In the genomic region with DNA sequence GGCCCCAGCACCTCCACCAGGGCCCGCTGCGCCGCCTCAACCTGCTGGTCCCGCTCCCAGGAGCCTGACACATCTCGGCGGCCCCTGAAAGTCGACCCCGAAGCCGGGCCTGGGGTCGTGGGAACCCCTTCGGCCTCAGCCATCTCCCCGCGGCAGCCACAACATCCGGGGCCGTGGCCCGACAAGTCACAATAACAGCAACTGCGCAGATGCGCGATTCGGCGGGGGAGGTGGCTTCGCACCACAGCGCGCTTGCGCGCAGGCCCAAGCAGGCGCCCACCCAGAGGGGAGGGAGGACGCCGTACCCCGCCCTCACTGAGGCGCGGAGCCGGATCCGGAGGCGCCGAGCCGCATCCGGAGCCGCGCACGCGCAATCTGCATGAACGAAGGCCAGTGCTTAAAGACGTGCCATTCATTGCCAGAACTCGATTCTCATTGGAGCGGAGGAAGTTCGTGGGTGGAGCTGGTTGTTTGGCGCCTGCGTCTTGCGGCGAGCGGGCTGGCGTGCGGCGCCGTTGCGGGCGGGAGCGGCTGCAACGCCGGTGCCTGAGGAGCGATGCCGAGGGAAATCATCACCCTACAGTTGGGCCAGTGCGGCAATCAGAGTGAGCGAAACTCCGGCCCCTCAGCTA, we compare ENCODE assay signal across 1 cellular context.
A peak's percentile ranks its signal among the peaks of the same experiment; 100 is the strongest.
TF ChIP-seq lines count a peak whose summit lies in the region.

A gene with protein sequence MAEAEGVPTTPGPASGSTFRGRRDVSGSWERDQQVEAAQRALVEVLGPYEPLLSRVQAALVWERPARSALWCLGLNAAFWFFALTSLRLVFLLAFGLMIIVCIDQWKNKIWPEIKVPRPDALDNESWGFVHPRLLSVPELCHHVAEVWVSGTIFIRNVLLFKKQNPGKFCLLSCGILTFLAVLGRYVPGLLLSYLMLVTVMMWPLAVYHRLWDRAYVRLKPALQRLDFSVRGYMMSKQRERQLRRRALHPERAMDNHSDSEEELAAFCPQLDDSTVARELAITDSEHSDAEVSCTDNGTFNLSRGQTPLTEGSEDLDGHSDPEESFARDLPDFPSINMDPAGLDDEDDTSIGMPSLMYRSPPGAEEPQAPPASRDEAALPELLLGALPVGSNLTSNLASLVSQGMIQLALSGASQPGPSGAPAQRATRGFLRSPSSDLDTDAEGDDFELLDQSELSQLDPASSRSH (minus strand): TSS at position 193 of the 632 bp plus-strand sequence. CDS start 50 bp downstream, at position 143.
A gene (plus strand): TSS at position 502 of the 632 bp plus-strand sequence. CDS start 55 bp downstream, at position 557.

TF ChIP-seq in HepG2, 621 proteins besides CTCF, POLR2A, EP300 and RAD21 (continued from another document and continues in another):
- TF ChIP-seq ZNF558 (CRISPR knock-in tag; IDR thresholded peaks at IDR 0.05; ENCODE audit: borderline replicate concordance) (0 out of 2 replicates have a peak, but pooled peaks have one; percentile 63), ZFYVE20 (CRISPR knock-in tag; IDR thresholded peaks at IDR 0.05; ENCODE audit: borderline replicate concordance, low read depth) (no peak), CEBPB (IDR thresholded peaks at IDR 0.05; ENCODE audit: borderline replicate concordance, low read depth, low read length) (no peak), ZNF724P (CRISPR knock-in tag; IDR thresholded peaks at IDR 0.05; ENCODE audit: borderline replicate concordance) (no peak; the same call in 1 of the 2 replicates), ZNF329 (CRISPR knock-in tag; IDR thresholded peaks at IDR 0.05; ENCODE audit: low read depth) (peak; percentile 74; the same call in 1 of the 2 replicates), ZNF589 (CRISPR knock-in tag; conservative IDR thresholded peaks at IDR 0.05) (peak; percentile 21; the same call in 1 of the 2 replicates), ZNF616 (CRISPR knock-in tag; IDR thresholded peaks at IDR 0.05; ENCODE audit: low read depth) (no peak; the same call in 1 of the 2 replicates), NFKBIZ (CRISPR knock-in tag; IDR thresholded peaks at IDR 0.05) (peak; percentile 72; the same call in 1 of the 2 replicates), TCF12 (IDR thresholded peaks at IDR 0.05) (no peak), TCF12 (CRISPR knock-in tag; IDR thresholded peaks at IDR 0.05) (no peak), TBL1XR1 (IDR thresholded peaks at IDR 0.05; ENCODE audit: borderline replicate concordance, low read length, partially characterized antibody) (no peak), GFI1 (CRISPR knock-in tag; IDR thresholded peaks at IDR 0.05; ENCODE audit: borderline replicate concordance) (peak; percentile 72; the same call in 1 of the 2 replicates), SMARCE1 (IDR thresholded peaks at IDR 0.05; ENCODE audit: borderline replicate concordance) (no peak), ELF1 (CRISPR knock-in tag; IDR thresholded peaks at IDR 0.05) (peak; percentile 78), NONO (IDR thresholded peaks at IDR 0.05) (no peak), NONO (CRISPR knock-in tag; conservative IDR thresholded peaks at IDR 0.05) (peak; percentile 90), ZNF703 (CRISPR knock-in tag; IDR thresholded peaks at IDR 0.05; ENCODE audit: borderline replicate concordance) (no peak; the same call in 1 of the 2 replicates), MXI1 (IDR thresholded peaks at IDR 0.05; ENCODE audit: borderline replicate concordance, low read depth, low read length) (peak; percentile 87; the same call in 1 of the 3 replicates), BRCA1 (CRISPR knock-in tag; IDR thresholded peaks at IDR 0.05) (peak; percentile 93; the same call in 1 of the 2 replicates), MYC (CRISPR knock-in tag; IDR thresholded peaks at IDR 0.05; ENCODE audit: borderline replicate concordance) (peak; percentile 79; the same call in 1 of the 2 replicates), FOXA3 (CRISPR knock-in tag; IDR thresholded peaks at IDR 0.05) (peak; percentile 42; the same call in 1 of the 2 replicates), KLF13 (CRISPR knock-in tag; IDR thresholded peaks at IDR 0.05) (no peak), MTF1 (CRISPR knock-in tag; IDR thresholded peaks at IDR 0.05) (peak; percentile 72; the same call in 1 of the 2 replicates), TCF7 (IDR thresholded peaks at IDR 0.05; ENCODE audit: low read depth) (no peak), ARID2 (CRISPR knock-in tag; IDR thresholded peaks at IDR 0.05; ENCODE audit: borderline replicate concordance) (no peak; the same call in none of the 2 replicates), MAFK (conservative IDR thresholded peaks at IDR 0.05 in 1 of 2, IDR thresholded peaks at IDR 0.05 in 1 of 2; ENCODE audit: low read length in 2 of 2) (no peak), FOXK1 (CRISPR knock-in tag; IDR thresholded peaks at IDR 0.05; ENCODE audit: borderline replicate concordance, low read depth) (peak; percentile 92), AKAP8 (CRISPR knock-in tag; IDR thresholded peaks at IDR 0.05) (peak; percentile 19; the same call in 1 of the 2 replicates), NR2F1 (CRISPR knock-in tag; IDR thresholded peaks at IDR 0.05) (0 out of 4 replicates have a peak, but pooled peaks of 1 of the 2 experiments have one; percentile 11), ZNF567 (CRISPR knock-in tag; IDR thresholded peaks at IDR 0.05; ENCODE audit: borderline replicate concordance) (no peak), BCL6 (CRISPR knock-in tag; IDR thresholded peaks at IDR 0.05) (no peak), NCOA1 (CRISPR knock-in tag; IDR thresholded peaks at IDR 0.05) (no peak), ZFAT (CRISPR knock-in tag; conservative IDR thresholded peaks at IDR 0.05) (0 out of 2 replicates have a peak, but pooled peaks have one; percentile 25)
- TF ChIP-seq, protein P1, sequence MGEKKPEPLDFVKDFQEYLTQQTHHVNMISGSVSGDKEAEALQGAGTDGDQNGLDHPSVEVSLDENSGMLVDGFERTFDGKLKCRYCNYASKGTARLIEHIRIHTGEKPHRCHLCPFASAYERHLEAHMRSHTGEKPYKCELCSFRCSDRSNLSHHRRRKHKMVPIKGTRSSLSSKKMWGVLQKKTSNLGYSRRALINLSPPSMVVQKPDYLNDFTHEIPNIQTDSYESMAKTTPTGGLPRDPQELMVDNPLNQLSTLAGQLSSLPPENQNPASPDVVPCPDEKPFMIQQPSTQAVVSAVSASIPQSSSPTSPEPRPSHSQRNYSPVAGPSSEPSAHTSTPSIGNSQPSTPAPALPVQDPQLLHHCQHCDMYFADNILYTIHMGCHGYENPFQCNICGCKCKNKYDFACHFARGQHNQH (CRISPR knock-in tag; IDR thresholded peaks at IDR 0.05), result peak; percentile 75; the same call in 1 of the 2 replicates
- TF ChIP-seq, protein P2, sequence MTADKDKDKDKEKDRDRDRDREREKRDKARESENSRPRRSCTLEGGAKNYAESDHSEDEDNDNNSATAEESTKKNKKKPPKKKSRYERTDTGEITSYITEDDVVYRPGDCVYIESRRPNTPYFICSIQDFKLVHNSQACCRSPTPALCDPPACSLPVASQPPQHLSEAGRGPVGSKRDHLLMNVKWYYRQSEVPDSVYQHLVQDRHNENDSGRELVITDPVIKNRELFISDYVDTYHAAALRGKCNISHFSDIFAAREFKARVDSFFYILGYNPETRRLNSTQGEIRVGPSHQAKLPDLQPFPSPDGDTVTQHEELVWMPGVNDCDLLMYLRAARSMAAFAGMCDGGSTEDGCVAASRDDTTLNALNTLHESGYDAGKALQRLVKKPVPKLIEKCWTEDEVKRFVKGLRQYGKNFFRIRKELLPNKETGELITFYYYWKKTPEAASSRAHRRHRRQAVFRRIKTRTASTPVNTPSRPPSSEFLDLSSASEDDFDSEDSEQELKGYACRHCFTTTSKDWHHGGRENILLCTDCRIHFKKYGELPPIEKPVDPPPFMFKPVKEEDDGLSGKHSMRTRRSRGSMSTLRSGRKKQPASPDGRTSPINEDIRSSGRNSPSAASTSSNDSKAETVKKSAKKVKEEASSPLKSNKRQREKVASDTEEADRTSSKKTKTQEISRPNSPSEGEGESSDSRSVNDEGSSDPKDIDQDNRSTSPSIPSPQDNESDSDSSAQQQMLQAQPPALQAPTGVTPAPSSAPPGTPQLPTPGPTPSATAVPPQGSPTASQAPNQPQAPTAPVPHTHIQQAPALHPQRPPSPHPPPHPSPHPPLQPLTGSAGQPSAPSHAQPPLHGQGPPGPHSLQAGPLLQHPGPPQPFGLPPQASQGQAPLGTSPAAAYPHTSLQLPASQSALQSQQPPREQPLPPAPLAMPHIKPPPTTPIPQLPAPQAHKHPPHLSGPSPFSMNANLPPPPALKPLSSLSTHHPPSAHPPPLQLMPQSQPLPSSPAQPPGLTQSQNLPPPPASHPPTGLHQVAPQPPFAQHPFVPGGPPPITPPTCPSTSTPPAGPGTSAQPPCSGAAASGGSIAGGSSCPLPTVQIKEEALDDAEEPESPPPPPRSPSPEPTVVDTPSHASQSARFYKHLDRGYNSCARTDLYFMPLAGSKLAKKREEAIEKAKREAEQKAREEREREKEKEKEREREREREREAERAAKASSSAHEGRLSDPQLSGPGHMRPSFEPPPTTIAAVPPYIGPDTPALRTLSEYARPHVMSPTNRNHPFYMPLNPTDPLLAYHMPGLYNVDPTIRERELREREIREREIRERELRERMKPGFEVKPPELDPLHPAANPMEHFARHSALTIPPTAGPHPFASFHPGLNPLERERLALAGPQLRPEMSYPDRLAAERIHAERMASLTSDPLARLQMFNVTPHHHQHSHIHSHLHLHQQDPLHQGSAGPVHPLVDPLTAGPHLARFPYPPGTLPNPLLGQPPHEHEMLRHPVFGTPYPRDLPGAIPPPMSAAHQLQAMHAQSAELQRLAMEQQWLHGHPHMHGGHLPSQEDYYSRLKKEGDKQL (CRISPR knock-in tag; IDR thresholded peaks at IDR 0.05; ENCODE audit: low read depth), result 0 out of 2 replicates have a peak, but pooled peaks have one; percentile 24
- TF ChIP-seq, protein P3, sequence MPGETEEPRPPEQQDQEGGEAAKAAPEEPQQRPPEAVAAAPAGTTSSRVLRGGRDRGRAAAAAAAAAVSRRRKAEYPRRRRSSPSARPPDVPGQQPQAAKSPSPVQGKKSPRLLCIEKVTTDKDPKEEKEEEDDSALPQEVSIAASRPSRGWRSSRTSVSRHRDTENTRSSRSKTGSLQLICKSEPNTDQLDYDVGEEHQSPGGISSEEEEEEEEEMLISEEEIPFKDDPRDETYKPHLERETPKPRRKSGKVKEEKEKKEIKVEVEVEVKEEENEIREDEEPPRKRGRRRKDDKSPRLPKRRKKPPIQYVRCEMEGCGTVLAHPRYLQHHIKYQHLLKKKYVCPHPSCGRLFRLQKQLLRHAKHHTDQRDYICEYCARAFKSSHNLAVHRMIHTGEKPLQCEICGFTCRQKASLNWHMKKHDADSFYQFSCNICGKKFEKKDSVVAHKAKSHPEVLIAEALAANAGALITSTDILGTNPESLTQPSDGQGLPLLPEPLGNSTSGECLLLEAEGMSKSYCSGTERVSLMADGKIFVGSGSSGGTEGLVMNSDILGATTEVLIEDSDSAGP (CRISPR knock-in tag; IDR thresholded peaks at IDR 0.05; ENCODE audit: borderline replicate concordance), result peak; percentile 91
- TF ChIP-seq, protein P4, sequence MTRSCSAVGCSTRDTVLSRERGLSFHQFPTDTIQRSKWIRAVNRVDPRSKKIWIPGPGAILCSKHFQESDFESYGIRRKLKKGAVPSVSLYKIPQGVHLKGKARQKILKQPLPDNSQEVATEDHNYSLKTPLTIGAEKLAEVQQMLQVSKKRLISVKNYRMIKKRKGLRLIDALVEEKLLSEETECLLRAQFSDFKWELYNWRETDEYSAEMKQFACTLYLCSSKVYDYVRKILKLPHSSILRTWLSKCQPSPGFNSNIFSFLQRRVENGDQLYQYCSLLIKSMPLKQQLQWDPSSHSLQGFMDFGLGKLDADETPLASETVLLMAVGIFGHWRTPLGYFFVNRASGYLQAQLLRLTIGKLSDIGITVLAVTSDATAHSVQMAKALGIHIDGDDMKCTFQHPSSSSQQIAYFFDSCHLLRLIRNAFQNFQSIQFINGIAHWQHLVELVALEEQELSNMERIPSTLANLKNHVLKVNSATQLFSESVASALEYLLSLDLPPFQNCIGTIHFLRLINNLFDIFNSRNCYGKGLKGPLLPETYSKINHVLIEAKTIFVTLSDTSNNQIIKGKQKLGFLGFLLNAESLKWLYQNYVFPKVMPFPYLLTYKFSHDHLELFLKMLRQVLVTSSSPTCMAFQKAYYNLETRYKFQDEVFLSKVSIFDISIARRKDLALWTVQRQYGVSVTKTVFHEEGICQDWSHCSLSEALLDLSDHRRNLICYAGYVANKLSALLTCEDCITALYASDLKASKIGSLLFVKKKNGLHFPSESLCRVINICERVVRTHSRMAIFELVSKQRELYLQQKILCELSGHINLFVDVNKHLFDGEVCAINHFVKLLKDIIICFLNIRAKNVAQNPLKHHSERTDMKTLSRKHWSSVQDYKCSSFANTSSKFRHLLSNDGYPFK (CRISPR knock-in tag; IDR thresholded peaks at IDR 0.05; ENCODE audit: borderline replicate concordance), result peak; percentile 42
- TF ChIP-seq, protein P5, sequence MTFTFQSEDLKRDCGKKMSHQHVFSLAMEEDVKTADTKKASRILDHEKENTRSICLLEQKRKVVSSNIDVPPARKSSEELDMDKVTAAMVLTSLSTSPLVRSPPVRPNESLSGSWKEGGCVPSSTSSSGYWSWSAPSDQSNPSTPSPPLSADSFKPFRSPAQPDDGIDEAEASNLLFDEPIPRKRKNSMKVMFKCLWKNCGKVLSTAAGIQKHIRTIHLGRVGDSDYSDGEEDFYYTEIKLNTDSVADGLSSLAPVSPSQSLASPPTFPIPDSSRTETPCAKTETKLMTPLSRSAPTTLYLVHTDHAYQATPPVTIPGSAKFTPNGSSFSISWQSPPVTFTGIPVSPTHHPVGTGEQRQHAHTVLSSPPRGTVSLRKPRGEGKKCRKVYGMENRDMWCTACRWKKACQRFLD (CRISPR knock-in tag; IDR thresholded peaks at IDR 0.05; ENCODE audit: borderline replicate concordance), result no peak
- TF ChIP-seq, protein P6, sequence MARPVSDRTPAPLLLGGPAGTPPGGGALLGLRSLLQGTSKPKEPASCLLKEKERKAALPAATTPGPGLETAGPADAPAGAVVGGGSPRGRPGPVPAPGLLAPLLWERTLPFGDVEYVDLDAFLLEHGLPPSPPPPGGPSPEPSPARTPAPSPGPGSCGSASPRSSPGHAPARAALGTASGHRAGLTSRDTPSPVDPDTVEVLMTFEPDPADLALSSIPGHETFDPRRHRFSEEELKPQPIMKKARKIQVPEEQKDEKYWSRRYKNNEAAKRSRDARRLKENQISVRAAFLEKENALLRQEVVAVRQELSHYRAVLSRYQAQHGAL (CRISPR knock-in tag; IDR thresholded peaks at IDR 0.05; ENCODE audit: not compliant biosample characterization), result peak; percentile 91
- TF ChIP-seq, protein P7, sequence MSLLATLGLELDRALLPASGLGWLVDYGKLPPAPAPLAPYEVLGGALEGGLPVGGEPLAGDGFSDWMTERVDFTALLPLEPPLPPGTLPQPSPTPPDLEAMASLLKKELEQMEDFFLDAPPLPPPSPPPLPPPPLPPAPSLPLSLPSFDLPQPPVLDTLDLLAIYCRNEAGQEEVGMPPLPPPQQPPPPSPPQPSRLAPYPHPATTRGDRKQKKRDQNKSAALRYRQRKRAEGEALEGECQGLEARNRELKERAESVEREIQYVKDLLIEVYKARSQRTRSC (CRISPR knock-in tag; IDR thresholded peaks at IDR 0.05; ENCODE audit: low read depth), result no peak
- TF ChIP-seq, protein P8, sequence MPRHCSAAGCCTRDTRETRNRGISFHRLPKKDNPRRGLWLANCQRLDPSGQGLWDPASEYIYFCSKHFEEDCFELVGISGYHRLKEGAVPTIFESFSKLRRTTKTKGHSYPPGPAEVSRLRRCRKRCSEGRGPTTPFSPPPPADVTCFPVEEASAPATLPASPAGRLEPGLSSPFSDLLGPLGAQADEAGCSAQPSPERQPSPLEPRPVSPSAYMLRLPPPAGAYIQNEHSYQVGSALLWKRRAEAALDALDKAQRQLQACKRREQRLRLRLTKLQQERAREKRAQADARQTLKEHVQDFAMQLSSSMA (CRISPR knock-in tag; IDR thresholded peaks at IDR 0.05), result no peak; the same call in 1 of the 2 replicates
